In genomic region chr13:21435231-21435630, GRCh38 we compare ENCODE assay signal across 12 cellular contexts. TPM values are rescaled to one million over a fixed set of nuclear protein-coding genes. Genes with fewer than 3 reads are reported as not detected.
DNase-seq lines count a peak whose midpoint lies in the region; ATAC-seq, FAIRE-seq and TF ChIP-seq lines count a peak whose summit lies in the region.
"Had no signal": no experiment of that assay in that cellular context is flagged by ENCODE, and none has a peak within 500 bp of the region (broad histone marks: within the 10 kb centered on the region; RNA-seq: fewer than 3 reads in every experiment).

No MANE protein-coding gene starts in this region.

- H3K27ac ChIP-seq in A549 (no peak overlapping the region), HCT116 (ENCODE audit: low read depth, low read length) (peak overlapping the region; percentile 35; the same call in 1 of the 2 replicates), small intestine (ENCODE audit: low read depth in 1 of 2, low read length in 1 of 2) (no peak overlapping the region)
- H3K27ac ChIP-seq: cardiac muscle cell had no signal

- DNase-seq in A549 (ENCODE audit: low read depth in 1 of 2, low spot score in 1 of 2), result no peak
- DNase-seq in HCT116 (ENCODE audit: low read depth, low spot score), result no peak
- DNase-seq in chondrocyte (ENCODE audit: low spot score), result no peak
- no peak for DNase-seq in naive B cell
- DNase-seq in SHP77 treated with DMSO at 0.1 percent for 48 hours (lab: John Stamatoyannopoulos, UW), result no peak
- DNase-seq in small intestine, result no peak
- DNase-seq in DMS79 treated with DMSO at 0.1 percent for 48 hours (lab: John Stamatoyannopoulos, UW), result no peak
- no peak for DNase-seq in NCI-H2107 treated with DMSO at 0.1 percent for 48 hours (lab: John Stamatoyannopoulos, UW; ENCODE audit: unreplicated experiment)
- DNase-seq: NCI-H1694 had no signal

- H3K27me3 Mint-ChIP-seq in chondrocyte (ENCODE audit: low read depth) (no peaks in the 10 kb centered on the region), naive B cell (no peaks in the 10 kb centered on the region)

- TF ChIP-seq CTCF in A549 (IDR thresholded peaks at IDR 0.05), result no peak
- no peak for TF ChIP-seq CTCF in HCT116 (IDR thresholded peaks at IDR 0.05 in 2 of 3, conservative IDR thresholded peaks at IDR 0.05 in 1 of 3; ENCODE audit: borderline replicate concordance in 1 of 3, insufficient read depth in 1 of 3, low read depth in 2 of 3, low read length in 2 of 3)
- no peak for TF ChIP-seq CTCF in chondrocyte (IDR thresholded peaks at IDR 0.05)

- H3K36me3 Mint-ChIP-seq in chondrocyte (ENCODE audit: low read depth) (no peaks in the 10 kb centered on the region), naive B cell (peaks cover 16 to 21% of the 10 kb centered on the region in 2 donors)

- H3K79me2 ChIP-seq in HCT116 (ENCODE audit: insufficient read depth, low read length), result peaks cover 86% of the 10 kb centered on the region

- H3K9me2 ChIP-seq in HCT116 (ENCODE audit: insufficient read depth), result no peaks in the 10 kb centered on the region

- TF ChIP-seq POLR2A in A549 (IDR thresholded peaks at IDR 0.05; ENCODE audit: low read length) (no peak), HCT116 (IDR thresholded peaks at IDR 0.05; ENCODE audit: borderline replicate concordance, extremely low read depth, insufficient read depth, insufficient read length) (no peak)

- H3K4me1 Mint-ChIP-seq in chondrocyte (ENCODE audit: low read depth), result peaks cover 17% of the 10 kb centered on the region
- H3K4me1 Mint-ChIP-seq in naive B cell, result peaks cover 36 to 44% (median 41%) of the 10 kb centered on the region in 3 donors

- CTCF ChIA-PET in A549 (lab: Yijun Ruan, JAX) (no interaction called here), HCT116 (lab: Charles Lee) (no interaction called here)

- FAIRE-seq in A549 (lab: Jason Lieb, UNC) (no peak), small intestine (lab: Jason Lieb, UNC) (no peak)

- WGBS in A549 (ENCODE audit: missing lambda C conversion rate), result 92% methylated on average over 2 of the region's 2 CpGs
- 88 to 96% (median 95%) methylated on average over 2 of the region's 2 CpGs for WGBS in small intestine, 3 donors

- H3K4me2 ChIP-seq in A549 (peak overlapping the region; percentile 46), HCT116 (ENCODE audit: low read length) (peak overlapping the region; percentile 51)

- no peak overlapping the region for H2AFZ ChIP-seq in HCT116 (ENCODE audit: low read depth, low read length, poor library complexity, severe bottlenecking)

- H3K27me3 ChIP-seq in HCT116 (ENCODE audit: insufficient read depth, low read length) (no peaks in the 10 kb centered on the region), small intestine (ENCODE audit: control insufficient read depth in 2 of 2, insufficient read depth in 2 of 2, low read length in 2 of 2) (no peaks in the 10 kb centered on the region)
- H3K27me3 ChIP-seq: cardiac muscle cell had no signal

- H3K4me3 ChIP-seq in A549 (no peak overlapping the region), HCT116 (replicated peaks in 1 of 2; ENCODE audit: low read depth in 1 of 2, low read length in 2 of 2) (no peak overlapping the region), small intestine (ENCODE audit: low read depth in 1 of 2, low read length in 2 of 2) (no peak overlapping the region)
- H3K4me3 ChIP-seq: cardiac muscle cell, lung had no signal

- H3K36me3 ChIP-seq in HCT116 (ENCODE audit: control insufficient read depth in 1 of 2, insufficient read depth in 2 of 2, low read length in 2 of 2) (peaks cover 0 to 8% of the 10 kb centered on the region in 2 experiments; a peak in 1 of 4 replicates), small intestine (ENCODE audit: control insufficient read depth in 2 of 2, insufficient read depth in 2 of 2, low read length in 2 of 2) (no peaks in the 10 kb centered on the region)
- H3K36me3 ChIP-seq: cardiac muscle cell had no signal

- H3K9ac ChIP-seq in HCT116 (ENCODE audit: low read length), result 0 out of 2 replicates have a peak overlapping the region, but pooled peaks have one; percentile 10

- H3K9me3 Mint-ChIP-seq in chondrocyte (ENCODE audit: low read depth) (peaks cover 17% of the 10 kb centered on the region), naive B cell (peaks cover 4 to 16% (median 10%) of the 10 kb centered on the region in 7 donors)

- intact Hi-C loops in HCT116 (cut with micrococcal nuclease), result no loop called here

- RAD21 ChIA-PET in HCT116 (lab: Charles Lee; ENCODE audit: low non-redundant PET in 1 of 2, low total read pairs in 2 of 2, uncharacterized antibody in 2 of 2, unreplicated experiment in 2 of 2), result no interaction called here

- H3K9me3 ChIP-seq in A549 (no peaks in the 10 kb centered on the region), HCT116 (ENCODE audit: control insufficient read depth in 1 of 2, insufficient read depth in 1 of 2, low read depth in 1 of 2, low read length in 2 of 2) (peaks cover 3 to 5% of the 10 kb centered on the region in 2 experiments; a peak in 2 of 4 replicates), small intestine (ENCODE audit: control insufficient read depth, low read depth) (no peaks in the 10 kb centered on the region)

- TF ChIP-seq EP300 in A549 (IDR thresholded peaks at IDR 0.05), result no peak

- no peaks in the 10 kb centered on the region for H4K20me1 ChIP-seq in HCT116 (ENCODE audit: insufficient read depth)

- H3K27ac Mint-ChIP-seq in chondrocyte (ENCODE audit: unreplicated experiment), result peak overlapping the region; percentile 55
- peak overlapping the region in 4 of 6 donors; percentile 26 to 58 (median 46) for H3K27ac Mint-ChIP-seq in naive B cell
- H3K27ac Mint-ChIP-seq: CD8-positive, alpha-beta T cell had no signal

- TF ChIP-seq RAD21 in A549 (conservative IDR thresholded peaks at IDR 0.05 in 1 of 2, IDR thresholded peaks at IDR 0.05 in 1 of 2) (no peak), HCT116 (IDR thresholded peaks at IDR 0.05; ENCODE audit: low read depth) (no peak)

- peaks cover 12% of the 10 kb centered on the region; the same call in 1 of the 3 replicates for H3K4me1 ChIP-seq in A549
- H3K4me1 ChIP-seq in HCT116 (ENCODE audit: control insufficient read depth in 1 of 2, insufficient read depth in 2 of 2, low read length in 2 of 2), result peaks cover 14 to 32% of the 10 kb centered on the region in 2 experiments
- peaks cover 0 to 9% of the 10 kb centered on the region in 2 donors for H3K4me1 ChIP-seq in small intestine (ENCODE audit: control insufficient read depth in 2 of 2, insufficient read depth in 1 of 2, low read depth in 1 of 2, low read length in 1 of 2)

- H3K4me3 Mint-ChIP-seq in chondrocyte (ENCODE audit: unreplicated experiment) (no peak overlapping the region), naive B cell (peak overlapping the region in 5 of 8 donors; percentile 36 to 69 (median 49))

- ATAC-seq in A549, result no peak
- ATAC-seq in HCT116, result no peak
- no peak for ATAC-seq in naive B cell (ENCODE audit: low read depth in 2 of 2)

- POLR2A ChIA-PET in A549 (lab: Yijun Ruan, JAX), result interaction anchor here (1.1 kb wide), 1 partner anchor 23 kb away, joined by 8 read pairs; the partner anchor contains the start of gene ZDHHC20
- POLR2A ChIA-PET in HCT116 (lab: Charles Lee), result interaction anchor here (0.7 to 1.0 kb wide), 2 partner anchors 20 to 28 kb away, joined by 3 read pairs; no protein-coding TSS in a partner anchor

- BruUV-seq in HCT116 (replicated peaks; lab: Mats Ljungman, UMichigan), result TSS peak; percentile 37

TF ChIP-seq in A549, 52 proteins besides CTCF, POLR2A, EP300 and RAD21 (continues in another document):
- TF ChIP-seq EHMT2 (IDR thresholded peaks at IDR 0.05; ENCODE audit: low read depth) (no peak), HEYL (CRISPR knock-in tag; IDR thresholded peaks at IDR 0.05) (no peak), ELK1 (IDR thresholded peaks at IDR 0.05; ENCODE audit: low read depth, low read length) (no peak), FOSB (CRISPR knock-in tag; IDR thresholded peaks at IDR 0.05) (no peak), FOSL2 (IDR thresholded peaks at IDR 0.05) (no peak), FOSL2 (CRISPR knock-in tag; IDR thresholded peaks at IDR 0.05) (no peak), SREBF2 (IDR thresholded peaks at IDR 0.05) (no peak), NR3C1 (IDR thresholded peaks at IDR 0.05) (no peak)

TF ChIP-seq in HCT116, 20 proteins besides CTCF, POLR2A, EP300 and RAD21 (continues in another document):
- TF ChIP-seq REST (IDR thresholded peaks at IDR 0.05; ENCODE audit: low read depth), result no peak
- TF ChIP-seq EGR1 (IDR thresholded peaks at IDR 0.05; ENCODE audit: low read depth), result no peak
- TF ChIP-seq SIN3A (IDR thresholded peaks at IDR 0.05; ENCODE audit: low read depth), result no peak
- TF ChIP-seq ELF1 (IDR thresholded peaks at IDR 0.05; ENCODE audit: borderline replicate concordance, low read depth), result no peak

RNA-seq across cellular contexts. Expression of gene ZDHHC20, which starts 23.9 kb away (rescaled TPM):
- polyA plus RNA-seq in A549 (2011; rRNA removed), result 40.9 and 57.0 TPM in 2 replicates
- polyA plus RNA-seq in A549 (2012; cell fraction: cytosol; rRNA removed), result 5.6 and 6.7 TPM in 2 replicates
- 3.1 and 5.6 TPM in 2 replicates for polyA plus RNA-seq in A549 (2012; cell fraction: nucleus; rRNA removed)
- polyA plus RNA-seq in A549 (2017; fragmentation: RNase III; extraction: RNeasy Plus Mini Kit Qiagen cat#74134 plus additional on column Dnase treatment), result 22.3 to 26.9 TPM (median 25.1 TPM) in 3 replicates
- polyA minus RNA-seq in A549 (2011; rRNA and poly(A)+ RNA removed), result 16.2 and 20.2 TPM in 2 replicates
- total RNA-seq in HCT116 (2021; ENCODE audit: unreplicated experiment), result 110 TPM
- 14.5 and 17.1 TPM in 2 replicates for polyA plus RNA-seq in HCT116 (2012)
- total RNA-seq in chondrocyte, result 57.0 to 64.0 TPM (median 58.2 TPM) in 3 replicates
- polyA plus RNA-seq in naive B cell (ENCODE audit: low read depth in 6 of 6), result 10 to 100 TPM; 12.5 to 27.9 (median 24.5) TPM
- polyA plus RNA-seq in small intestine, result 10 to 100 TPM; 17.8 to 27.9 (median 18.3) TPM
